ENCODE assay signal across 8 cellular contexts in the genomic region with DNA sequence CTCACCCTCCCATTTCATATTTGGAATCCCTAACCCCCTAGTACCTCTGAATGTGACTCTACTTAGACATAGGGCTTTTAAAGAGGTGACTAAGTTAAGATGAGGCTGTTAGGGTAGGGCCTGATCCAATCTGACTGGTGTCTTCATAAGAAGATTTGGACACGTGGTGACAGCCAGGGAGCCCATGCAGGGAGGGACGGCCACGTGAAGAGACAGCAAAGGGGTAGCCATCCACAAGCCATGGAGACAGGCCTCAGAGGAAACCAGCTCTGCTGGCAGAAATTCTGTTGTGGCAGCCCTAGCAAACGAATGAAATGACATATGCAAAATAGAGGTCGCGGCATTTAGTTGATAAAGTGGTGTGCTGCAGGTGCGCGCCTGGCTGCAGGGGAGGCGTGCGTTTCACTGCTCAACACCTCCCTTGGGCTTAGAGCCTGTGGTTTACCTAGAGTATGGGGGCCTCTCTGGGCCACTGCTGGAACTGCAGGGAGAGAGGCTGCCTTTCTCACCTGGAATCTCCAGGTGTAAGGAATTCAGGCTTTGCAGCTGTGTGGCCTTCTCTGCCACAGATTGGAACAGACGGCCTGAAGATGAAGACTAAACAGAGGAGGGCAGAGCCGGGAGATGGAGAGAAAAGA. TPM values are rescaled to one million over a fixed set of nuclear protein-coding genes. Genes with fewer than 3 reads are reported as not detected.
DNase-seq lines count a peak whose midpoint lies in the region; FAIRE-seq and TF ChIP-seq lines count a peak whose summit lies in the region.

No MANE protein-coding gene starts in this region.

- no peaks in the 10 kb centered on the region for H3K9me3 Mint-ChIP-seq in activated CD4-positive, alpha-beta memory T cell treated with anti-CD3 and anti-CD28 coated beads, Interleukin-2, amount 10 ng/mL, durations not matched to agents 7 days and 5 days

- no peak overlapping the region for H3K4me3 Mint-ChIP-seq in activated CD4-positive, alpha-beta memory T cell treated with anti-CD3 and anti-CD28 coated beads, Interleukin-2, amount 10 ng/mL, durations not matched to agents 7 days and 5 days

- POLR2A ChIA-PET in HEK293T (lab: Yijun Ruan, JAX), result no interaction called here
- POLR2A ChIA-PET in activated CD4-positive, alpha-beta memory T cell treated with anti-CD3 and anti-CD28 coated beads, Interleukin-2, amount 10 ng/mL, durations not matched to agents 7 days and 5 days (lab: Charles Lee), result interaction anchor here (1.1 kb wide), 1 partner anchor 26 kb away, joined by 3 read pairs; no protein-coding TSS in a partner anchor

- CTCF ChIA-PET in HEK293T (lab: Yijun Ruan, JAX), result interaction anchor here (0.7 to 2.3 kb wide), 8 partner anchors 7 to 170 kb away, joined by 3 to 9 read pairs (median 4); partner anchors contain the start of gene ABLIM3
- CTCF ChIA-PET in activated CD4-positive, alpha-beta memory T cell treated with anti-CD3 and anti-CD28 coated beads, Interleukin-2, amount 10 ng/mL, durations not matched to agents 7 days and 5 days (lab: Charles Lee), result interaction anchor here (0.9 to 5.3 kb wide), 10 partner anchors 24 to 170 kb away, joined by 3 to 56 read pairs (median 4); partner anchors contain the start of gene ABLIM3

- H3K4me1 ChIP-seq in adrenal gland (replicated peaks in 1 of 2), result no peaks in the 10 kb centered on the region

- H3K27ac ChIP-seq in adrenal gland, result no peak overlapping the region

- TF ChIP-seq CTCF in adrenal gland (IDR thresholded peaks at IDR 0.05), result peak in 3 of 6 experiments; percentile 9 to 27 (median 20)

- no peaks in the 10 kb centered on the region for H3K27me3 ChIP-seq in adrenal gland

- H3K9me3 ChIP-seq in adrenal gland (replicated peaks in 1 of 3), result peaks cover 0 to 12% (median 0%) of the 10 kb centered on the region in 3 donors

- WGBS in adrenal gland, 4 donors, result 34 to 42% (median 37%) methylated on average over 8 to 12 of the region's 12 CpGs

- no peak overlapping the region for H3K4me3 ChIP-seq in adrenal gland

- H3K36me3 ChIP-seq in adrenal gland (replicated peaks in 1 of 2), result no peaks in the 10 kb centered on the region

- peak; percentile 76 for FAIRE-seq in GM12891 (lab: Jason Lieb, UNC)

- no peak for DNase-seq in GM12891 (ENCODE audit: insufficient read length, low spot score)
- DNase-seq in HEK293T (ENCODE audit: extremely low spot score), result peak; percentile 39
- peak; percentile 36 for DNase-seq in NCI-H187 treated with DMSO at 0.1 percent for 48 hours (lab: John Stamatoyannopoulos, UW)
- DNase-seq in activated CD4-positive, alpha-beta memory T cell treated with anti-CD3 and anti-CD28 coated beads, Interleukin-2, amount 10 ng/mL, durations not matched to agents 7 days and 5 days, result peak; percentile 64
- peak; percentile 83 for DNase-seq in germinal center (ENCODE audit: low spot score)
- DNase-seq in stimulated activated CD4-positive, alpha-beta T cell treated with anti-CD3 and anti-CD28 coated beads, Interleukin-15, amount 100 ng/mL, for 24 hours, result peak; percentile 46
- no peak for DNase-seq in anterior cingulate cortex (lab: John Stamatoyannopoulos, UW)
- no peak for DNase-seq in adrenal gland

- peaks cover 20% of the 10 kb centered on the region for H3K27me3 Mint-ChIP-seq in activated CD4-positive, alpha-beta memory T cell treated with anti-CD3 and anti-CD28 coated beads, Interleukin-2, amount 10 ng/mL, durations not matched to agents 7 days and 5 days

- intact Hi-C loops in adrenal gland (cut with DNase I), result no loop called here

- H3K36me3 Mint-ChIP-seq in activated CD4-positive, alpha-beta memory T cell treated with anti-CD3 and anti-CD28 coated beads, Interleukin-2, amount 10 ng/mL, durations not matched to agents 7 days and 5 days (ENCODE audit: low read depth), result no peaks in the 10 kb centered on the region

- H3K27ac Mint-ChIP-seq in activated CD4-positive, alpha-beta memory T cell treated with anti-CD3 and anti-CD28 coated beads, Interleukin-2, amount 10 ng/mL, durations not matched to agents 7 days and 5 days, result no peak overlapping the region

- peaks cover 2% of the 10 kb centered on the region for H3K4me1 Mint-ChIP-seq in activated CD4-positive, alpha-beta memory T cell treated with anti-CD3 and anti-CD28 coated beads, Interleukin-2, amount 10 ng/mL, durations not matched to agents 7 days and 5 days

- no peak for TF ChIP-seq POLR2A in GM12891 (IDR thresholded peaks at IDR 0.05; ENCODE audit: low read depth, low read length)
- TF ChIP-seq POLR2A in adrenal gland (IDR thresholded peaks at IDR 0.05), result no peak

TF ChIP-seq in GM12891, 5 proteins besides CTCF, POLR2A, EP300 and RAD21:
- no peak for TF ChIP-seq SPI1 (IDR thresholded peaks at IDR 0.05; ENCODE audit: low read depth, low read length)
- TF ChIP-seq PAX5 (IDR thresholded peaks at IDR 0.05; ENCODE audit: insufficient read depth, low read length, severe bottlenecking), result no peak
- TF ChIP-seq TAF1 (IDR thresholded peaks at IDR 0.05; ENCODE audit: low read depth, low read length), result no peak
TF ChIP-seq in GM12891: peak in this region for 0.

TF ChIP-seq in HEK293T, 16 proteins besides CTCF, POLR2A, EP300 and RAD21:
- no peak for TF ChIP-seq CTBP1 (IDR thresholded peaks at IDR 0.05; ENCODE audit: borderline replicate concordance)
- no peak for TF ChIP-seq SP1 (IDR thresholded peaks at IDR 0.05)
- no peak for TF ChIP-seq ELF4 (IDR thresholded peaks at IDR 0.05)
- no peak for TF ChIP-seq FOXK2 (IDR thresholded peaks at IDR 0.05)
- TF ChIP-seq, protein P1, sequence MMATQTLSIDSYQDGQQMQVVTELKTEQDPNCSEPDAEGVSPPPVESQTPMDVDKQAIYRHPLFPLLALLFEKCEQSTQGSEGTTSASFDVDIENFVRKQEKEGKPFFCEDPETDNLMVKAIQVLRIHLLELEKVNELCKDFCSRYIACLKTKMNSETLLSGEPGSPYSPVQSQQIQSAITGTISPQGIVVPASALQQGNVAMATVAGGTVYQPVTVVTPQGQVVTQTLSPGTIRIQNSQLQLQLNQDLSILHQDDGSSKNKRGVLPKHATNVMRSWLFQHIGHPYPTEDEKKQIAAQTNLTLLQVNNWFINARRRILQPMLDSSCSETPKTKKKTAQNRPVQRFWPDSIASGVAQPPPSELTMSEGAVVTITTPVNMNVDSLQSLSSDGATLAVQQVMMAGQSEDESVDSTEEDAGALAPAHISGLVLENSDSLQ (IDR thresholded peaks at IDR 0.05), result no peak
- no peak for TF ChIP-seq L3MBTL2 (conservative IDR thresholded peaks at IDR 0.05)
- no peak for TF ChIP-seq FOXM1 (IDR thresholded peaks at IDR 0.05; ENCODE audit: borderline replicate concordance)
- TF ChIP-seq ZNF384 (IDR thresholded peaks at IDR 0.05), result no peak
- TF ChIP-seq SUZ12 (IDR thresholded peaks at IDR 0.05), result no peak
- TF ChIP-seq TARDBP (IDR thresholded peaks at IDR 0.05), result no peak
- no peak for TF ChIP-seq FOXA1 (IDR thresholded peaks at IDR 0.05)
- no peak for TF ChIP-seq BHLHE40 (IDR thresholded peaks at IDR 0.05; ENCODE audit: borderline replicate concordance)
- TF ChIP-seq NFRKB (IDR thresholded peaks at IDR 0.05), result no peak
- no peak for TF ChIP-seq ARNT (IDR thresholded peaks at IDR 0.05)
- TF ChIP-seq LEF1 (IDR thresholded peaks at IDR 0.05; ENCODE audit: borderline replicate concordance), result no peak
- TF ChIP-seq HDGF (IDR thresholded peaks at IDR 0.05; ENCODE audit: borderline replicate concordance), result no peak

RNA-seq across cellular contexts. Expression of gene AFAP1L1, which starts 7.1 kb away (rescaled TPM):
- polyA plus RNA-seq in GM12891 (2012; ENCODE audit: low read depth, missing spikeins), result 0.05 TPM
- total RNA-seq in activated CD4-positive, alpha-beta memory T cell treated with anti-CD3 and anti-CD28 coated beads, Interleukin-2, amount 10 ng/mL, durations not matched to agents 7 days and 5 days, result not detected
- 10 to 100 TPM in 3 of 8 donors, 1 to 10 TPM in 5; 6.2 to 13.4 (median 9.7) TPM for total RNA-seq in adrenal gland
- polyA plus RNA-seq in adrenal gland, result 10 to 100 TPM in 1 of 3 donors, 1 to 10 TPM in 2; 4.3 to 13.4 (median 5.2) TPM

Comparison
In these comparisons a context has a peak if more than half of its experiments do, and no peak if none do; other contexts are left out.
1. DNase-seq: peak in HEK293T (single experiment), NCI-H187 treated with DMSO at 0.1 percent for 48 hours (single experiment), activated CD4-positive, alpha-beta memory T cell treated with anti-CD3 and anti-CD28 coated beads, Interleukin-2, amount 10 ng/mL, durations not matched to agents 7 days and 5 days (single experiment), germinal center (single experiment) and stimulated activated CD4-positive, alpha-beta T cell treated with anti-CD3 and anti-CD28 coated beads, Interleukin-15, amount 100 ng/mL, for 24 hours (single experiment); none in GM12891 (single experiment), anterior cingulate cortex (0 of 58) and adrenal gland (0 of 7).
2. RNA of gene AFAP1L1, which starts 7.1 kb away (total RNA-seq): 6.2 to 13.4 TPM in adrenal gland; not detected in activated CD4-positive, alpha-beta memory T cell treated with anti-CD3 and anti-CD28 coated beads, Interleukin-2, amount 10 ng/mL, durations not matched to agents 7 days and 5 days; every median in the first group is over 4 times any median in the second.